21 cellular contexts compared by ENCODE assay signal in the genomic region with DNA sequence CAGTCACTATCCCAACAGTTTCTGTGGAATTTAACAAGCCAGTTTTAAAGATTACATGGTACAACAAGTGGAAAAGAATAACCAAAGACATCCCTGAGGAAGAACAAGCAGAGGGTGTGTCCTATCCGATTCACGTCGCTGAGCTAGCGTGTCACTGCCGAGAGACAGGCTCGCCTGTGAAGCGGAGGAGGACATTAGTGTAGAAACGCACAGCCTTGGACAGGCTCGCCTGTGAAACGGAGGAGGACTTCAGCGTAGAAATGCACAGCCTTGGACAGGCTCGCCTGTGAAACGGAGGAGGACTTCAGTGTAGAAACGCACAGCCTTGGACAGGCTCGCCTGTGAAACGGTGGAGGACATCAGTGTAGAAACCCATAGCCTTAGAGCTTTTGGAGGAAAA.
"Had no signal": no experiment of that assay in that cellular context is flagged by ENCODE, and none has a peak within 500 bp of the region (broad histone marks: within the 10 kb centered on the region; RNA-seq: fewer than 3 reads in every experiment).

No MANE protein-coding gene starts in this region.

- H3K4me1 Mint-ChIP-seq: endodermal cell had no signal

- H3K4me3 Mint-ChIP-seq: endodermal cell; natural killer cell treated with Interleukin-12 subunit alpha and Interleukin-12 subunit beta and Interleukin-15 and Interleukin-18, amount 100 ng/mL, for 72 hours had no signal

- H3K4me2 ChIP-seq: hepatocyte had no signal

- H2AFZ ChIP-seq: hepatocyte had no signal

- H3K9me3 ChIP-seq: left lung, pancreas, thyroid gland, upper lobe of left lung, vagina had no signal

- DNase-seq: effector CD4-positive, alpha-beta T cell; endodermal cell; erythroblast; foreskin keratinocyte; kidney glomerular epithelial cell; mesenchymal stem cell; midbrain; occipital lobe; pancreas; small intestine; stimulated activated CD4-positive, alpha-beta T cell treated with anti-CD3 and anti-CD28 coated beads, Interleukin-2, amount 100 ng/mL, for 48 hours; stimulated activated naive CD4-positive, alpha-beta T cell treated with Interleukin-2 at 50 U/mL for 16 hours; thyroid gland; upper lobe of left lung had no signal

- H3K4me3 ChIP-seq: coronary artery, hepatocyte, left lung, lung, pancreas, thyroid gland, upper lobe of left lung, vagina had no signal

- H3K27me3 ChIP-seq: foreskin keratinocyte, hepatocyte, left lung, pancreas, thyroid gland, upper lobe of left lung, vagina had no signal

- H3K79me2 ChIP-seq: hepatocyte had no signal

- H3K36me3 Mint-ChIP-seq: natural killer cell treated with Interleukin-12 subunit alpha and Interleukin-12 subunit beta and Interleukin-15 and Interleukin-18, amount 100 ng/mL, for 72 hours had no signal

- H3K36me3 ChIP-seq: left lung, pancreas, thyroid gland, upper lobe of left lung, vagina had no signal

- ATAC-seq: foreskin keratinocyte; left lung; natural killer cell treated with Interleukin-12 subunit alpha and Interleukin-12 subunit beta and Interleukin-15 and Interleukin-18, amount 100 ng/mL, for 72 hours; pancreas had no signal

- H3K9me3 Mint-ChIP-seq: natural killer cell treated with Interleukin-12 subunit alpha and Interleukin-12 subunit beta and Interleukin-15 and Interleukin-18, amount 100 ng/mL, for 72 hours had no signal

- H3K4me1 ChIP-seq: left lung, pancreas had no signal

- H3K27ac ChIP-seq: coronary artery, foreskin keratinocyte, hepatocyte, left lung, pancreas, thyroid gland, upper lobe of left lung, vagina had no signal

- H3K27ac Mint-ChIP-seq: endodermal cell, progenitor cell of endocrine pancreas had no signal
